21 cellular contexts compared by ENCODE assay signal in the genomic region with DNA sequence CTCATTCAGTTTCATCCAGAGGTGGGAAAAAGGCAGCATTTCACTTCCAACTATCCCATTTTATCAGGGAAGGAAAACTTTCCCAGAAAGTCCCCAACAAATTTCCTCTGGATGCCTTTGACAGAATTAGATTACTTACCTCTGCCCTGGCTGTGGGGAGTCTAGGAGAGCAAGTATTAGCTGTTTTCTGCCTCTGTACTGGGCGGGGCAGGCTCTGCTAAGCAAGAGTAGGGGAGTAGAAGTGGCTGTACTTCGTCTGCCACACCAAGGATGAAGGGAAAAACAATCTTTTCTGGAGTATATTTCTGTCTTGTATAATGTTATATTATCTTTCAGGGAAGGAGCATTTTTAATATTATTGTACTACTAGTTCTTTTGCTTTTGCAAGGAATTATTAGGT.
"Had no signal": no experiment of that assay in that cellular context is flagged by ENCODE, and none has a peak within 500 bp of the region (broad histone marks: within the 10 kb centered on the region; RNA-seq: fewer than 3 reads in every experiment).

No MANE protein-coding gene starts in this region.

- ATAC-seq: esophagus mucosa; heart left ventricle; left ventricle myocardium superior; naive thymus-derived CD4-positive, alpha-beta T cell had no signal

- DNase-seq: cortex of kidney; dorsolateral prefrontal cortex; effector CD8-positive, alpha-beta T cell; heart left ventricle; hippocampal formation; kidney glomerular epithelial cell; left ventricle myocardium superior; naive thymus-derived CD4-positive, alpha-beta T cell; ovary; sigmoid colon; stimulated activated CD4-positive, alpha-beta T cell treated with anti-CD3 and anti-CD28 coated beads, Interleukin-12 subunit alpha, Interleukin-12 subunit beta, amount 100 ng/mL, for 4 hours; stimulated activated naive CD4-positive, alpha-beta T cell; stomach; substantia nigra had no signal

- H3K4me1 ChIP-seq: sigmoid colon had no signal

- H3K27ac ChIP-seq: dorsolateral prefrontal cortex, heart left ventricle, ovary, right atrium auricular region, sigmoid colon had no signal

- H3K27me3 ChIP-seq: heart left ventricle, ovary, right atrium auricular region, sigmoid colon, stomach had no signal

- FAIRE-seq: frontal cortex, islet of Langerhans had no signal

- H3K9me3 Mint-ChIP-seq: central memory CD8-positive, alpha-beta T cell; naive thymus-derived CD4-positive, alpha-beta T cell had no signal

- H3K4me3 ChIP-seq: dorsolateral prefrontal cortex, heart left ventricle, ovary, right atrium auricular region, sigmoid colon, skin epidermis, stomach had no signal

- H3K4me1 Mint-ChIP-seq: central memory CD8-positive, alpha-beta T cell; naive thymus-derived CD4-positive, alpha-beta T cell; neural crest cell had no signal

- H3K9me3 ChIP-seq: heart left ventricle, ovary, right atrium auricular region, sigmoid colon, stomach had no signal

- H3K4me3 Mint-ChIP-seq: central memory CD8-positive, alpha-beta T cell; naive thymus-derived CD4-positive, alpha-beta T cell; neural crest cell had no signal

- H3K36me3 ChIP-seq: ovary, right atrium auricular region had no signal

- H3K27ac Mint-ChIP-seq: naive thymus-derived CD4-positive, alpha-beta T cell had no signal
